In the genomic region with DNA sequence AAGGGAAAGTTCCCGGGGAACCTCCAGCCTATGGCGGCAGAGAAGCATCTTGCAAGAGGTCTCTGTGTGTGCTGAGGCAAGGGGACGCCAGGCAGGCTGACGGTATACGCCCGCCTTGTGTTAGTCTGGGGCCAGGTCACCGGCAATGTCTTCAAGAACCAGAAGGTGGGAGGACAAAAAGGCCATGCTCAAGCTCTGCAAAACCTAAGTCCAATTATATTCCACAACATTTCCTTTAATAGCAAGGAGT, we compare ENCODE assay signal across 8 cellular contexts. TPM values are rescaled to one million over a fixed set of nuclear protein-coding genes. Genes with fewer than 3 reads are reported as not detected.
DNase-seq lines count a peak whose midpoint lies in the region; ATAC-seq, FAIRE-seq and TF ChIP-seq lines count a peak whose summit lies in the region.

No MANE protein-coding gene starts in this region.

- peaks cover 2% of the 10 kb centered on the region; the same call in 1 of the 2 replicates for H3K36me3 ChIP-seq in GM23248 (ENCODE audit: low read depth)
- H3K36me3 ChIP-seq in HepG2 (replicated peaks in 1 of 2; ENCODE audit: control insufficient read depth in 1 of 2, insufficient read depth in 2 of 2, low read length in 2 of 2) = peaks cover 15 to 29% of the 10 kb centered on the region in 2 experiments; a peak in 4 of 5 replicates
- peaks cover 25% of the 10 kb centered on the region for H3K36me3 ChIP-seq in upper lobe of right lung

- in situ Hi-C loops in GM23248 (cut with MboI) = no loop called here
- in situ Hi-C loops in HepG2 (cut with HindIII; ENCODE audit: extremely low pct_ligation_motif_present, low pct_unique_long_range_greater_than_20kb) = loop anchor here (5.0 kb wide), 2 partner anchors 41 to 86 kb away; partner anchors contain the start of genes HSD3B7 and STX4

- POLR2A ChIA-PET in HepG2 (lab: Yijun Ruan, JAX) = interaction anchor here (0.6 to 2.4 kb wide), 33 partner anchors 11 to 800 kb away, joined by 3 to 56 read pairs (median 6); partner anchors contain the start of genes ARMC5, FUS, HSD3B7 and KAT8

- intact Hi-C loops in activated T-helper 2 cell treated with anti-CD3 and anti-CD28 coated beads, Interferon-gamma antibody, Interleukin-2, Interleukin-4, amounts not matched to agents 10 μg/mL and 5 μg/mL and 100 μg/mL, durations not matched to agents 14 hours and 24 hours and 36 hours (cut with micrococcal nuclease) = loop anchor here (1.0 to 5.0 kb wide), 9 partner anchors 21 to 386 kb away; partner anchors contain the start of genes ARMC5, BCKDK, FUS and SETD1A
- intact Hi-C loops in HepG2 (cut with micrococcal nuclease; ENCODE audit: unreplicated experiment) = loop anchor here (1.0 to 2.0 kb wide), 5 partner anchors 21 to 76 kb away; partner anchors contain the start of genes STX4 and VKORC1
- intact Hi-C loops in upper lobe of right lung (cut with DNase I) = no loop called here

- H4K20me1 ChIP-seq in GM23248 (ENCODE audit: insufficient read depth) (no peaks in the 10 kb centered on the region), HepG2 (ENCODE audit: insufficient read depth, low read length) (no peaks in the 10 kb centered on the region)

- no TSS peak for BruUV-seq in HepG2 (replicated peaks; lab: Mats Ljungman, UMichigan)

- peak overlapping the region; percentile 94 for H3K4me3 Mint-ChIP-seq in activated T-helper 2 cell treated with anti-CD3 and anti-CD28 coated beads, Interferon-gamma antibody, Interleukin-2, Interleukin-4, amounts not matched to agents 10 μg/mL and 5 μg/mL and 100 μg/mL, durations not matched to agents 14 hours and 24 hours and 36 hours (ENCODE audit: low read depth)

- H3K9me3 ChIP-seq in GM23248 (ENCODE audit: low read depth) = no peaks in the 10 kb centered on the region
- no peaks in the 10 kb centered on the region for H3K9me3 ChIP-seq in HepG2 (ENCODE audit: low read length)
- H3K9me3 ChIP-seq in upper lobe of right lung = no peaks in the 10 kb centered on the region

- H3K9me2 ChIP-seq in GM23248 (ENCODE audit: insufficient read depth) = no peaks in the 10 kb centered on the region

- H3K4me1 ChIP-seq in GM23248 (ENCODE audit: insufficient read depth) (peaks cover 18% of the 10 kb centered on the region), HepG2 (ENCODE audit: insufficient read depth, low read length) (peaks cover 22% of the 10 kb centered on the region), upper lobe of right lung (peaks cover 22% of the 10 kb centered on the region)

- no peaks in the 10 kb centered on the region for H3K27me3 Mint-ChIP-seq in activated T-helper 2 cell treated with anti-CD3 and anti-CD28 coated beads, Interferon-gamma antibody, Interleukin-2, Interleukin-4, amounts not matched to agents 10 μg/mL and 5 μg/mL and 100 μg/mL, durations not matched to agents 14 hours and 24 hours and 36 hours (ENCODE audit: low read depth)

- no peak for FAIRE-seq in HepG2 (lab: Jason Lieb, UNC)

- CTCF ChIA-PET in HepG2 (lab: Yijun Ruan, JAX; ENCODE audit: low intra/inter-chr PET ratio, low total read pairs) = interaction anchor here (1.7 kb wide), 1 partner anchor 88 kb away, joined by 8 read pairs; the partner anchor contains the start of gene HSD3B7

- DNase-seq in GM23248 = no peak
- no peak for DNase-seq in activated T-helper 2 cell treated with anti-CD3 and anti-CD28 coated beads, Interferon-gamma antibody, Interleukin-2, Interleukin-4, amounts not matched to agents 10 μg/mL and 5 μg/mL and 100 μg/mL, durations not matched to agents 14 hours and 24 hours and 36 hours (ENCODE audit: low spot score)
- DNase-seq in HepG2 (ENCODE audit: low spot score) = no peak
- no peak for DNase-seq in upper lobe of right lung
- no peak for DNase-seq in stimulated activated CD4-positive, alpha-beta T cell treated with anti-CD3 and anti-CD28 coated beads, Interleukin-15, amount 100 ng/mL, for 24 hours

- H3K9me3 Mint-ChIP-seq in activated T-helper 2 cell treated with anti-CD3 and anti-CD28 coated beads, Interferon-gamma antibody, Interleukin-2, Interleukin-4, amounts not matched to agents 10 μg/mL and 5 μg/mL and 100 μg/mL, durations not matched to agents 14 hours and 24 hours and 36 hours = no peaks in the 10 kb centered on the region

- ATAC-seq in HepG2 = no peak
- ATAC-seq in upper lobe of right lung = no peak
- ATAC-seq in HG02798 (IDR thresholded peaks at IDR 0.05; ENCODE audit: poor library complexity, unreplicated experiment) = no peak
- ATAC-seq in GM18868 (IDR thresholded peaks at IDR 0.05; ENCODE audit: unreplicated experiment) = no peak

- H3K27ac Mint-ChIP-seq in activated T-helper 2 cell treated with anti-CD3 and anti-CD28 coated beads, Interferon-gamma antibody, Interleukin-2, Interleukin-4, amounts not matched to agents 10 μg/mL and 5 μg/mL and 100 μg/mL, durations not matched to agents 14 hours and 24 hours and 36 hours = peak overlapping the region; percentile 93

- no peak for TF ChIP-seq RAD21 in HepG2 (CRISPR knock-in tag; IDR thresholded peaks at IDR 0.05)

- H3K9ac ChIP-seq in GM23248 (peak overlapping the region; percentile 96), HepG2 (ENCODE audit: insufficient read depth, low read depth, low read length) (peak overlapping the region; percentile 88)

- H3K27ac ChIP-seq in 22Rv1 (peak overlapping the region; percentile 92), GM23248 (peak overlapping the region; percentile 94), HepG2 (ENCODE audit: extremely low read length, insufficient read depth, low read length) (peak overlapping the region; percentile 83), upper lobe of right lung (peak overlapping the region; percentile 93)

- H3K4me3 ChIP-seq in GM23248 (peak overlapping the region; percentile 93), HepG2 (replicated peaks in 1 of 3; ENCODE audit: insufficient read depth in 1 of 3, low read depth in 2 of 3, low read length in 3 of 3) (peak overlapping the region; percentile 75 to 97 (median 90)), upper lobe of right lung (peak overlapping the region; percentile 87)

- H3K79me2 ChIP-seq in GM23248 (ENCODE audit: insufficient read depth) (peaks cover 88% of the 10 kb centered on the region), HepG2 (ENCODE audit: insufficient read depth, low read length) (peaks cover 44% of the 10 kb centered on the region)

- H2AFZ ChIP-seq in GM23248 = peak overlapping the region; percentile 70
- H2AFZ ChIP-seq in HepG2 (ENCODE audit: low read length) = peak overlapping the region; percentile 29

- peaks cover 24% of the 10 kb centered on the region for H3K4me1 Mint-ChIP-seq in activated T-helper 2 cell treated with anti-CD3 and anti-CD28 coated beads, Interferon-gamma antibody, Interleukin-2, Interleukin-4, amounts not matched to agents 10 μg/mL and 5 μg/mL and 100 μg/mL, durations not matched to agents 14 hours and 24 hours and 36 hours (ENCODE audit: low read depth)

- TF ChIP-seq CTCF in 22Rv1 (IDR thresholded peaks at IDR 0.05) (no peak), HepG2 (CRISPR knock-in tag; IDR thresholded peaks at IDR 0.05) (no peak), upper lobe of right lung (IDR thresholded peaks at IDR 0.05) (no peak)

- WGBS in GM23248 (ENCODE audit: low coverage in 1 of 2, low lambda C conversion rate in 2 of 2, missing lambda C conversion rate in 2 of 2), 2 experiments = 0 to 2% methylated on average over 7 of the region's 7 CpGs
- 1% methylated on average over 7 of the region's 7 CpGs for WGBS in HepG2 (ENCODE audit: low lambda C conversion rate)

- no peak for TF ChIP-seq EP300 in HepG2 (IDR thresholded peaks at IDR 0.05; ENCODE audit: low read depth in 2 of 2, low read length in 2 of 2)
- no peak for TF ChIP-seq EP300 in HepG2 (CRISPR knock-in tag; IDR thresholded peaks at IDR 0.05; ENCODE audit: borderline replicate concordance)

- H3F3A ChIP-seq in GM23248 (ENCODE audit: insufficient read depth) = peaks cover 19% of the 10 kb centered on the region

- H3K27me3 ChIP-seq in GM23248 (replicated peaks; ENCODE audit: insufficient read depth) (no peaks in the 10 kb centered on the region), HepG2 (ENCODE audit: control insufficient read depth in 1 of 2, insufficient read depth in 2 of 2, low read length in 2 of 2) (no peaks in the 10 kb centered on the region; a peak in 1 of 5 replicates), upper lobe of right lung (no peaks in the 10 kb centered on the region)

- H3K4me2 ChIP-seq in GM23248 (ENCODE audit: unreplicated experiment) = peak overlapping the region; percentile 82
- H3K4me2 ChIP-seq in HepG2 (ENCODE audit: low read depth, low read length) = peak overlapping the region; percentile 93

- H3K36me3 Mint-ChIP-seq in activated T-helper 2 cell treated with anti-CD3 and anti-CD28 coated beads, Interferon-gamma antibody, Interleukin-2, Interleukin-4, amounts not matched to agents 10 μg/mL and 5 μg/mL and 100 μg/mL, durations not matched to agents 14 hours and 24 hours and 36 hours (ENCODE audit: low read depth) = peaks cover 30% of the 10 kb centered on the region

- TF ChIP-seq POLR2A in HepG2 (IDR thresholded peaks at IDR 0.05; ENCODE audit: insufficient read depth in 1 of 2, low read depth in 2 of 2, low read length in 2 of 2) = peak; percentile 53 to 75; a peak in 3 of 4 replicates

RNA-seq across cellular contexts. Expression of gene ZNF668, which starts 0.3 kb away (rescaled TPM):
- total RNA-seq in GM23248 (2014; rRNA removed; shearing (Covaris generic)) = 20.6 and 21.8 TPM in 2 replicates
- polyA plus RNA-seq in GM23248 (2016; fragmentation: Nextera tagmentation; extraction: Ambion mirVana) (19.5 and 20.8 TPM in 2 replicates), HepG2 (2011; rRNA removed) (3.8 and 4.0 TPM in 2 replicates)
- total RNA-seq in activated T-helper 2 cell treated with anti-CD3 and anti-CD28 coated beads, Interferon-gamma antibody, Interleukin-2, Interleukin-4, amounts not matched to agents 10 μg/mL and 5 μg/mL and 100 μg/mL, durations not matched to agents 14 hours and 24 hours and 36 hours = 12.7 and 13.2 TPM in 2 replicates
- total RNA-seq in HepG2 (2016; rRNA removed; fragmentation: Illumina TruSeq; extraction: Trizol) (7.5 and 9.8 TPM in 2 replicates), upper lobe of right lung (8.3 TPM)
- total RNA-seq in HepG2 (2016; cell fraction: cytosol; rRNA removed; fragmentation: Illumina TruSeq; extraction: Trizol; ENCODE audit: low read depth) = 1.9 and 3.1 TPM in 2 replicates
- 6.4 and 9.6 TPM in 2 replicates for total RNA-seq in HepG2 (2016; cell fraction: insoluble cytoplasmic fraction; rRNA removed; fragmentation: Illumina TruSeq; extraction: Trizol)
- total RNA-seq in HepG2 (2016; cell fraction: membrane; rRNA removed; fragmentation: Illumina TruSeq; extraction: Trizol) = 4.6 and 4.9 TPM in 2 replicates
- total RNA-seq in HepG2 (2016; cell fraction: nucleus; rRNA removed; fragmentation: Illumina TruSeq; extraction: Trizol) = 6.1 and 6.8 TPM in 2 replicates
- polyA plus RNA-seq in HepG2 (2011; cell fraction: cytosol; rRNA removed) = 3.9 and 6.3 TPM in 2 replicates
- 8.8 and 11.7 TPM in 2 replicates for polyA plus RNA-seq in HepG2 (2011; cell fraction: nucleus; rRNA removed)
- 3.5 and 5.1 TPM in 2 replicates for polyA plus RNA-seq in HepG2 (2012)
- 1.0 and 1.1 TPM in 2 replicates for polyA plus RNA-seq in HepG2 (2016; cell fraction: cytosol; fragmentation: Illumina TruSeq; extraction: Trizol; ENCODE audit: low read depth)
- 7.3 and 8.1 TPM in 2 replicates for polyA plus RNA-seq in HepG2 (2016; cell fraction: insoluble cytoplasmic fraction; fragmentation: Illumina TruSeq; extraction: Trizol; ENCODE audit: low read depth)
- 2.8 and 2.9 TPM in 2 replicates for polyA plus RNA-seq in HepG2 (2016; cell fraction: membrane; fragmentation: Illumina TruSeq; extraction: Trizol; ENCODE audit: low read depth)
- polyA plus RNA-seq in HepG2 (2016; cell fraction: nucleus; fragmentation: Illumina TruSeq; extraction: Trizol; ENCODE audit: insufficient read depth, low read depth) = 8.4 and 9.3 TPM in 2 replicates
- 17.4 and 23.8 TPM in 2 replicates for polyA minus RNA-seq in HepG2 (2011; rRNA and poly(A)+ RNA removed; ENCODE audit: low replicate concordance)
- polyA minus RNA-seq in HepG2 (2011; cell fraction: cytosol; rRNA and poly(A)+ RNA removed) = 4.4 and 4.8 TPM in 2 replicates
- 5.5 and 6.5 TPM in 2 replicates for polyA minus RNA-seq in HepG2 (2011; cell fraction: nucleus; rRNA and poly(A)+ RNA removed)

RNA-seq across cellular contexts. Expression of gene ZNF646, which starts 0.5 kb away (rescaled TPM):
- total RNA-seq in GM23248 (2014; rRNA removed; shearing (Covaris generic)) = 10.6 and 12.8 TPM in 2 replicates
- polyA plus RNA-seq in GM23248 (2016; fragmentation: Nextera tagmentation; extraction: Ambion mirVana) (3.5 and 4.0 TPM in 2 replicates), HepG2 (2011; rRNA removed) (3.4 and 4.4 TPM in 2 replicates)
- 24.4 and 24.5 TPM in 2 replicates for total RNA-seq in activated T-helper 2 cell treated with anti-CD3 and anti-CD28 coated beads, Interferon-gamma antibody, Interleukin-2, Interleukin-4, amounts not matched to agents 10 μg/mL and 5 μg/mL and 100 μg/mL, durations not matched to agents 14 hours and 24 hours and 36 hours
- total RNA-seq in HepG2 (2016; rRNA removed; fragmentation: Illumina TruSeq; extraction: Trizol) (7.8 and 10.9 TPM in 2 replicates), upper lobe of right lung (20.6 TPM)
- total RNA-seq in HepG2 (2016; cell fraction: cytosol; rRNA removed; fragmentation: Illumina TruSeq; extraction: Trizol; ENCODE audit: low read depth) = 1.7 and 2.4 TPM in 2 replicates
- 6.8 and 11.1 TPM in 2 replicates for total RNA-seq in HepG2 (2016; cell fraction: insoluble cytoplasmic fraction; rRNA removed; fragmentation: Illumina TruSeq; extraction: Trizol)
- total RNA-seq in HepG2 (2016; cell fraction: membrane; rRNA removed; fragmentation: Illumina TruSeq; extraction: Trizol) = 5.0 and 5.3 TPM in 2 replicates
- total RNA-seq in HepG2 (2016; cell fraction: nucleus; rRNA removed; fragmentation: Illumina TruSeq; extraction: Trizol) = 14.4 and 16.7 TPM in 2 replicates
- 2.2 and 2.9 TPM in 2 replicates for polyA plus RNA-seq in HepG2 (2011; cell fraction: cytosol; rRNA removed)
- polyA plus RNA-seq in HepG2 (2011; cell fraction: nucleus; rRNA removed) = 19.6 and 21.3 TPM in 2 replicates
- polyA plus RNA-seq in HepG2 (2012) = 5.6 and 5.8 TPM in 2 replicates
- polyA plus RNA-seq in HepG2 (2016; cell fraction: cytosol; fragmentation: Illumina TruSeq; extraction: Trizol; ENCODE audit: low read depth) = 0.38 and 0.43 TPM in 2 replicates
- polyA plus RNA-seq in HepG2 (2016; cell fraction: insoluble cytoplasmic fraction; fragmentation: Illumina TruSeq; extraction: Trizol; ENCODE audit: low read depth) = 3.7 and 4.7 TPM in 2 replicates
- polyA plus RNA-seq in HepG2 (2016; cell fraction: membrane; fragmentation: Illumina TruSeq; extraction: Trizol; ENCODE audit: low read depth) = 0.90 and 0.94 TPM in 2 replicates
- 22.6 and 23.3 TPM in 2 replicates for polyA plus RNA-seq in HepG2 (2016; cell fraction: nucleus; fragmentation: Illumina TruSeq; extraction: Trizol; ENCODE audit: insufficient read depth, low read depth)
- polyA minus RNA-seq in HepG2 (2011; rRNA and poly(A)+ RNA removed; ENCODE audit: low replicate concordance) = 29.7 and 32.7 TPM in 2 replicates
- polyA minus RNA-seq in HepG2 (2011; cell fraction: cytosol; rRNA and poly(A)+ RNA removed) = 4.2 and 5.8 TPM in 2 replicates
- polyA minus RNA-seq in HepG2 (2011; cell fraction: nucleus; rRNA and poly(A)+ RNA removed) = 26.1 and 29.9 TPM in 2 replicates

RNA-seq across cellular contexts. Expression of gene PRSS53, which starts 15.0 kb away (rescaled TPM):
- 7.0 and 10.5 TPM in 2 replicates for total RNA-seq in GM23248 (2014; rRNA removed; shearing (Covaris generic))
- polyA plus RNA-seq in GM23248 (2016; fragmentation: Nextera tagmentation; extraction: Ambion mirVana) (0.84 and 0.95 TPM in 2 replicates), HepG2 (2011; rRNA removed) (6.9 and 7.4 TPM in 2 replicates)
- 4.8 and 5.1 TPM in 2 replicates for total RNA-seq in activated T-helper 2 cell treated with anti-CD3 and anti-CD28 coated beads, Interferon-gamma antibody, Interleukin-2, Interleukin-4, amounts not matched to agents 10 μg/mL and 5 μg/mL and 100 μg/mL, durations not matched to agents 14 hours and 24 hours and 36 hours
- total RNA-seq in HepG2 (2016; rRNA removed; fragmentation: Illumina TruSeq; extraction: Trizol) (0.65 and 2.2 TPM in 2 replicates), upper lobe of right lung (1.8 TPM)
- 0.61 and 0.62 TPM in 2 replicates for total RNA-seq in HepG2 (2016; cell fraction: cytosol; rRNA removed; fragmentation: Illumina TruSeq; extraction: Trizol; ENCODE audit: low read depth)
- total RNA-seq in HepG2 (2016; cell fraction: insoluble cytoplasmic fraction; rRNA removed; fragmentation: Illumina TruSeq; extraction: Trizol) = 0.46 and 2.8 TPM in 2 replicates
- total RNA-seq in HepG2 (2016; cell fraction: membrane; rRNA removed; fragmentation: Illumina TruSeq; extraction: Trizol) = 0.49 and 0.52 TPM in 2 replicates
- 3.2 and 4.5 TPM in 2 replicates for total RNA-seq in HepG2 (2016; cell fraction: nucleus; rRNA removed; fragmentation: Illumina TruSeq; extraction: Trizol)
- 1.0 and 1.6 TPM in 2 replicates for polyA plus RNA-seq in HepG2 (2011; cell fraction: cytosol; rRNA removed)
- polyA plus RNA-seq in HepG2 (2011; cell fraction: nucleus; rRNA removed) = 103 and 136 TPM in 2 replicates
- 3.6 and 7.5 TPM in 2 replicates for polyA plus RNA-seq in HepG2 (2012)
- polyA plus RNA-seq in HepG2 (2016; cell fraction: cytosol; fragmentation: Illumina TruSeq; extraction: Trizol; ENCODE audit: low read depth) = 0.19 and 0.26 TPM in 2 replicates
- 0.60 TPM in 1 of 2 replicates, not detected in the other for polyA plus RNA-seq in HepG2 (2016; cell fraction: insoluble cytoplasmic fraction; fragmentation: Illumina TruSeq; extraction: Trizol; ENCODE audit: low read depth)
- polyA plus RNA-seq in HepG2 (2016; cell fraction: membrane; fragmentation: Illumina TruSeq; extraction: Trizol; ENCODE audit: low read depth) = 0.09 and 0.53 TPM in 2 replicates
- polyA plus RNA-seq in HepG2 (2016; cell fraction: nucleus; fragmentation: Illumina TruSeq; extraction: Trizol; ENCODE audit: insufficient read depth, low read depth) = 6.4 and 11.2 TPM in 2 replicates
- polyA minus RNA-seq in HepG2 (2011; rRNA and poly(A)+ RNA removed; ENCODE audit: low replicate concordance) = 2.8 and 9.1 TPM in 2 replicates
- polyA minus RNA-seq in HepG2 (2011; cell fraction: cytosol; rRNA and poly(A)+ RNA removed) = 0.49 and 0.70 TPM in 2 replicates
- 21.0 and 21.8 TPM in 2 replicates for polyA minus RNA-seq in HepG2 (2011; cell fraction: nucleus; rRNA and poly(A)+ RNA removed)

RNA-seq across cellular contexts. Expression of gene VKORC1, which starts 20.8 kb away (rescaled TPM):
- 444 and 480 TPM in 2 replicates for total RNA-seq in GM23248 (2014; rRNA removed; shearing (Covaris generic))
- polyA plus RNA-seq in GM23248 (2016; fragmentation: Nextera tagmentation; extraction: Ambion mirVana) (535 and 542 TPM in 2 replicates), HepG2 (2011; rRNA removed) (613 and 615 TPM in 2 replicates)
- total RNA-seq in activated T-helper 2 cell treated with anti-CD3 and anti-CD28 coated beads, Interferon-gamma antibody, Interleukin-2, Interleukin-4, amounts not matched to agents 10 μg/mL and 5 μg/mL and 100 μg/mL, durations not matched to agents 14 hours and 24 hours and 36 hours = 54.5 and 60.0 TPM in 2 replicates
- total RNA-seq in HepG2 (2016; rRNA removed; fragmentation: Illumina TruSeq; extraction: Trizol) (92.1 and 141 TPM in 2 replicates), upper lobe of right lung (72.7 TPM)
- 108 and 123 TPM in 2 replicates for total RNA-seq in HepG2 (2016; cell fraction: cytosol; rRNA removed; fragmentation: Illumina TruSeq; extraction: Trizol; ENCODE audit: low read depth)
- 100 and 140 TPM in 2 replicates for total RNA-seq in HepG2 (2016; cell fraction: insoluble cytoplasmic fraction; rRNA removed; fragmentation: Illumina TruSeq; extraction: Trizol)
- total RNA-seq in HepG2 (2016; cell fraction: membrane; rRNA removed; fragmentation: Illumina TruSeq; extraction: Trizol) = 83.8 and 103 TPM in 2 replicates
- 94.6 and 113 TPM in 2 replicates for total RNA-seq in HepG2 (2016; cell fraction: nucleus; rRNA removed; fragmentation: Illumina TruSeq; extraction: Trizol)
- polyA plus RNA-seq in HepG2 (2011; cell fraction: cytosol; rRNA removed) = 980 and 1,226 TPM in 2 replicates
- polyA plus RNA-seq in HepG2 (2011; cell fraction: nucleus; rRNA removed) = 399 and 426 TPM in 2 replicates
- polyA plus RNA-seq in HepG2 (2012) = 226 and 325 TPM in 2 replicates
- 88.3 and 112 TPM in 2 replicates for polyA plus RNA-seq in HepG2 (2016; cell fraction: cytosol; fragmentation: Illumina TruSeq; extraction: Trizol; ENCODE audit: low read depth)
- polyA plus RNA-seq in HepG2 (2016; cell fraction: insoluble cytoplasmic fraction; fragmentation: Illumina TruSeq; extraction: Trizol; ENCODE audit: low read depth) = 134 and 149 TPM in 2 replicates
- polyA plus RNA-seq in HepG2 (2016; cell fraction: membrane; fragmentation: Illumina TruSeq; extraction: Trizol; ENCODE audit: low read depth) = 106 and 112 TPM in 2 replicates
- 220 and 229 TPM in 2 replicates for polyA plus RNA-seq in HepG2 (2016; cell fraction: nucleus; fragmentation: Illumina TruSeq; extraction: Trizol; ENCODE audit: insufficient read depth, low read depth)
- polyA minus RNA-seq in HepG2 (2011; rRNA and poly(A)+ RNA removed; ENCODE audit: low replicate concordance) = 450 and 1,230 TPM in 2 replicates
- polyA minus RNA-seq in HepG2 (2011; cell fraction: cytosol; rRNA and poly(A)+ RNA removed) = 139 and 156 TPM in 2 replicates
- 91.0 and 99.1 TPM in 2 replicates for polyA minus RNA-seq in HepG2 (2011; cell fraction: nucleus; rRNA and poly(A)+ RNA removed)

RNA-seq across cellular contexts. Expression of gene BCKDK, which starts 34.4 kb away (rescaled TPM):
- 42.1 and 71.4 TPM in 2 replicates for total RNA-seq in GM23248 (2014; rRNA removed; shearing (Covaris generic))
- 108 and 114 TPM in 2 replicates for polyA plus RNA-seq in GM23248 (2016; fragmentation: Nextera tagmentation; extraction: Ambion mirVana)
- 47.5 and 50.0 TPM in 2 replicates for total RNA-seq in activated T-helper 2 cell treated with anti-CD3 and anti-CD28 coated beads, Interferon-gamma antibody, Interleukin-2, Interleukin-4, amounts not matched to agents 10 μg/mL and 5 μg/mL and 100 μg/mL, durations not matched to agents 14 hours and 24 hours and 36 hours
- total RNA-seq in HepG2 (2016; rRNA removed; fragmentation: Illumina TruSeq; extraction: Trizol) = 24.9 and 25.2 TPM in 2 replicates
- total RNA-seq in HepG2 (2016; cell fraction: cytosol; rRNA removed; fragmentation: Illumina TruSeq; extraction: Trizol; ENCODE audit: low read depth) = 25.2 and 38.0 TPM in 2 replicates
- total RNA-seq in HepG2 (2016; cell fraction: insoluble cytoplasmic fraction; rRNA removed; fragmentation: Illumina TruSeq; extraction: Trizol) = 21.6 and 21.9 TPM in 2 replicates
- 42.8 and 61.6 TPM in 2 replicates for total RNA-seq in HepG2 (2016; cell fraction: membrane; rRNA removed; fragmentation: Illumina TruSeq; extraction: Trizol)
- 12.9 and 14.9 TPM in 2 replicates for total RNA-seq in HepG2 (2016; cell fraction: nucleus; rRNA removed; fragmentation: Illumina TruSeq; extraction: Trizol)
- 42.6 and 54.2 TPM in 2 replicates for polyA plus RNA-seq in HepG2 (2011; rRNA removed)
- polyA plus RNA-seq in HepG2 (2011; cell fraction: cytosol; rRNA removed) = 29.2 and 38.9 TPM in 2 replicates
- 119 and 127 TPM in 2 replicates for polyA plus RNA-seq in HepG2 (2011; cell fraction: nucleus; rRNA removed)
- polyA plus RNA-seq in HepG2 (2012) = 36.4 and 39.6 TPM in 2 replicates
- 61.2 and 88.9 TPM in 2 replicates for polyA plus RNA-seq in HepG2 (2016; cell fraction: cytosol; fragmentation: Illumina TruSeq; extraction: Trizol; ENCODE audit: low read depth)
- polyA plus RNA-seq in HepG2 (2016; cell fraction: insoluble cytoplasmic fraction; fragmentation: Illumina TruSeq; extraction: Trizol; ENCODE audit: low read depth) = 38.3 and 44.6 TPM in 2 replicates
- 82.3 and 100 TPM in 2 replicates for polyA plus RNA-seq in HepG2 (2016; cell fraction: membrane; fragmentation: Illumina TruSeq; extraction: Trizol; ENCODE audit: low read depth)
- polyA plus RNA-seq in HepG2 (2016; cell fraction: nucleus; fragmentation: Illumina TruSeq; extraction: Trizol; ENCODE audit: insufficient read depth, low read depth) = 34.1 and 38.8 TPM in 2 replicates
- polyA minus RNA-seq in HepG2 (2011; rRNA and poly(A)+ RNA removed; ENCODE audit: low replicate concordance) = 34.7 and 50.5 TPM in 2 replicates
- 23.9 and 34.2 TPM in 2 replicates for polyA minus RNA-seq in HepG2 (2011; cell fraction: cytosol; rRNA and poly(A)+ RNA removed)
- 25.6 and 37.4 TPM in 2 replicates for polyA minus RNA-seq in HepG2 (2011; cell fraction: nucleus; rRNA and poly(A)+ RNA removed)
- 33.3 TPM for total RNA-seq in upper lobe of right lung
